ENCODE assay signal across 18 cellular contexts in genomic region chr9:89020754-89021153, GRCh38. TPM values are rescaled to one million over a fixed set of nuclear protein-coding genes. Genes with fewer than 3 reads are reported as not detected.
A peak's percentile ranks its signal among the peaks of the same experiment; 100 is the strongest.
DNase-seq lines count a peak whose midpoint lies in the region; ATAC-seq, FAIRE-seq and TF ChIP-seq lines count a peak whose summit lies in the region.
"Had no signal": no experiment of that assay in that cellular context is flagged by ENCODE, and none has a peak within 500 bp of the region (broad histone marks: within the 10 kb centered on the region; RNA-seq: fewer than 3 reads in every experiment).

No MANE protein-coding gene starts in this region.

- peak overlapping the region; percentile 72 to 79 for H3K18ac ChIP-seq in mesenchymal stem cell (ENCODE audit: low read depth in 1 of 2, low read length in 2 of 2)

- no peaks in the 10 kb centered on the region for H3K27me3 ChIP-seq in mesenchymal stem cell (ENCODE audit: control insufficient read depth in 1 of 2, insufficient read depth in 1 of 2, low read length in 2 of 2)
- H3K27me3 ChIP-seq in suprapubic skin: no peaks in the 10 kb centered on the region
- H3K27me3 ChIP-seq in HepG2 (ENCODE audit: control insufficient read depth in 1 of 2, insufficient read depth in 2 of 2, low read length in 2 of 2): no peaks in the 10 kb centered on the region

- H3K36me3 ChIP-seq in mesenchymal stem cell (ENCODE audit: control insufficient read depth in 1 of 2, insufficient read depth in 2 of 2, low read depth in 1 of 2, low read length in 2 of 2) (peaks cover 0 to 7% of the 10 kb centered on the region in 2 experiments), suprapubic skin (no peaks in the 10 kb centered on the region), HepG2 (replicated peaks in 1 of 2; ENCODE audit: control insufficient read depth in 1 of 2, insufficient read depth in 2 of 2, low read length in 2 of 2) (no peaks in the 10 kb centered on the region)

- TF ChIP-seq EP300 in suprapubic skin (IDR thresholded peaks at IDR 0.05) (no peak), HepG2 (IDR thresholded peaks at IDR 0.05; ENCODE audit: low read depth in 2 of 2, low read length in 2 of 2) (no peak), HepG2 (CRISPR knock-in tag; IDR thresholded peaks at IDR 0.05; ENCODE audit: borderline replicate concordance) (no peak)

- intact Hi-C loops in HepG2 (cut with micrococcal nuclease; ENCODE audit: unreplicated experiment): no loop called here

- peak overlapping the region in 1 of 2 experiments; percentile 15 for H3K14ac ChIP-seq in mesenchymal stem cell (ENCODE audit: low read length in 2 of 2)

- H2BK5ac ChIP-seq in mesenchymal stem cell (ENCODE audit: low read depth, low read length, poor library complexity, severe bottlenecking): no peak overlapping the region

- H3K4me2 ChIP-seq in mesenchymal stem cell (ENCODE audit: low read length, poor library complexity, severe bottlenecking) (no peak overlapping the region), HepG2 (ENCODE audit: low read depth, low read length) (no peak overlapping the region)

- no peak overlapping the region for H2AK5ac ChIP-seq in mesenchymal stem cell (ENCODE audit: low read length, severe bottlenecking)

- no peak for TF ChIP-seq CTCF in C4-2B (conservative IDR thresholded peaks at IDR 0.05)
- TF ChIP-seq CTCF in suprapubic skin (IDR thresholded peaks at IDR 0.05): no peak
- no peak for TF ChIP-seq CTCF in HepG2 (CRISPR knock-in tag; IDR thresholded peaks at IDR 0.05)

- peak overlapping the region; percentile 71 for H4K91ac ChIP-seq in mesenchymal stem cell (ENCODE audit: low read length)

- TF ChIP-seq POLR2A in suprapubic skin (IDR thresholded peaks at IDR 0.05) (no peak), HepG2 (IDR thresholded peaks at IDR 0.05; ENCODE audit: insufficient read depth in 1 of 2, low read depth in 2 of 2, low read length in 2 of 2) (no peak)

- peak overlapping the region; percentile 80 for H2BK15ac ChIP-seq in mesenchymal stem cell (ENCODE audit: low read depth, poor library complexity, severe bottlenecking)

- H3K4ac ChIP-seq in mesenchymal stem cell (ENCODE audit: low read depth in 1 of 2, low read length in 2 of 2): peak overlapping the region in 1 of 2 experiments; percentile 85

- DNase-seq in mesenchymal stem cell: no peak
- no peak for DNase-seq in suprapubic skin (ENCODE audit: low spot score in 2 of 2)
- DNase-seq in HepG2 (ENCODE audit: low spot score): no peak
- DNase-seq: CD4-positive, alpha-beta T cell; NCI-H1417; NCI-H187 treated with DMSO at 0.1 percent for 48 hours; NCI-H69; NK-92 treated with Interleukin-12 subunit alpha and Interleukin-12 subunit beta, amount 100 ng/mL, for 24 hours; RPMI8226; SIG-M5 had no signal

- H3K9ac ChIP-seq in mesenchymal stem cell (ENCODE audit: low read length) (no peak overlapping the region), HepG2 (ENCODE audit: insufficient read depth, low read depth, low read length) (no peak overlapping the region)

- no peak for FAIRE-seq in HepG2 (lab: Jason Lieb, UNC)
- FAIRE-seq: GM19239, K562 had no signal

- no peak overlapping the region for H3K23ac ChIP-seq in mesenchymal stem cell (ENCODE audit: low read length in 2 of 2)

- H2AFZ ChIP-seq in mesenchymal stem cell (ENCODE audit: low read depth, low read length) (no peak overlapping the region), HepG2 (ENCODE audit: low read length) (no peak overlapping the region)

- no peaks in the 10 kb centered on the region for H4K20me1 ChIP-seq in HepG2 (ENCODE audit: insufficient read depth, low read length)

- BruUV-seq in HepG2 (replicated peaks; lab: Mats Ljungman, UMichigan): no TSS peak

- no peaks in the 10 kb centered on the region for H3K79me2 ChIP-seq in HepG2 (ENCODE audit: insufficient read depth, low read length)

- POLR2A ChIA-PET in HepG2 (lab: Yijun Ruan, JAX): no interaction called here

- H3K27ac ChIP-seq in C4-2B (peak overlapping the region; percentile 90), mesenchymal stem cell (ENCODE audit: low read length, poor library complexity, severe bottlenecking) (no peak overlapping the region), suprapubic skin (peak overlapping the region; percentile 87), HepG2 (ENCODE audit: extremely low read length, insufficient read depth, low read length) (no peak overlapping the region)
- H3K27ac ChIP-seq: HL-60 had no signal

- in situ Hi-C loops in HepG2 (cut with HindIII; ENCODE audit: extremely low pct_ligation_motif_present, low pct_unique_long_range_greater_than_20kb): no loop called here

- 100% methylated on average over 4 of the region's 4 CpGs for WGBS in mesenchymal stem cell
- WGBS in suprapubic skin: 90% methylated on average over 2 of the region's 4 CpGs
- 50% methylated on average over 2 of the region's 4 CpGs for WGBS in HepG2 (ENCODE audit: low lambda C conversion rate)

- H3K79me1 ChIP-seq in mesenchymal stem cell (replicated peaks; ENCODE audit: low read length, poor library complexity, severe bottlenecking): no peaks in the 10 kb centered on the region

- no peaks in the 10 kb centered on the region for H3K9me3 ChIP-seq in mesenchymal stem cell (ENCODE audit: control insufficient read depth, low read length)
- no peaks in the 10 kb centered on the region for H3K9me3 ChIP-seq in suprapubic skin
- no peaks in the 10 kb centered on the region for H3K9me3 ChIP-seq in HepG2 (ENCODE audit: low read length)

- H3K4me1 ChIP-seq in mesenchymal stem cell (ENCODE audit: control insufficient read depth, insufficient read depth, low read depth, low read length) (peaks cover 15% of the 10 kb centered on the region), suprapubic skin (peaks cover 36% of the 10 kb centered on the region), HepG2 (ENCODE audit: insufficient read depth, low read length) (no peaks in the 10 kb centered on the region)

- CTCF ChIA-PET in HepG2 (lab: Yijun Ruan, JAX; ENCODE audit: low intra/inter-chr PET ratio, low total read pairs): no interaction called here

- TF ChIP-seq RAD21 in HepG2 (CRISPR knock-in tag; IDR thresholded peaks at IDR 0.05): no peak

- H3K4me3 ChIP-seq in mesenchymal stem cell (ENCODE audit: insufficient read depth in 1 of 2, low read depth in 1 of 2, low read length in 2 of 2) (peak overlapping the region in 1 of 2 experiments; percentile 7), suprapubic skin (no peak overlapping the region), HepG2 (replicated peaks in 1 of 3; ENCODE audit: insufficient read depth in 1 of 3, low read depth in 2 of 3, low read length in 3 of 3) (no peak overlapping the region)
- H3K4me3 ChIP-seq: K562 had no signal

- H2BK12ac ChIP-seq in mesenchymal stem cell (ENCODE audit: low read length in 2 of 2): peak overlapping the region; percentile 52 to 69

- no peak overlapping the region for H2BK120ac ChIP-seq in mesenchymal stem cell (ENCODE audit: low read depth, low read length)

- peak overlapping the region; percentile 61 for H4K8ac ChIP-seq in mesenchymal stem cell (ENCODE audit: low read length)

- ATAC-seq in SK-N-SH treated with all-trans-retinoic acid at 6 μM for 48 hours: peak; percentile 33
- ATAC-seq in GM21381 (IDR thresholded peaks at IDR 0.05; ENCODE audit: unreplicated experiment): no peak
- ATAC-seq in HepG2: no peak
- no peak for ATAC-seq in GM19023 (IDR thresholded peaks at IDR 0.05; ENCODE audit: unreplicated experiment)
- no peak for ATAC-seq in GM19467 (IDR thresholded peaks at IDR 0.05; ENCODE audit: unreplicated experiment)
- ATAC-seq: K562 had no signal

TF ChIP-seq in HepG2, 621 proteins besides CTCF, POLR2A, EP300 and RAD21 (continues in another document):
- no peak for TF ChIP-seq JUN (CRISPR knock-in tag; IDR thresholded peaks at IDR 0.05)
- no peak for TF ChIP-seq PATZ1 (CRISPR knock-in tag; IDR thresholded peaks at IDR 0.05)

RNA-seq across cellular contexts. Expression of gene S1PR3, which starts 29.5 kb away (rescaled TPM):
- 71.1 TPM for polyA plus RNA-seq in mesenchymal stem cell (2013, experiment 1 of 2)
- polyA plus RNA-seq in mesenchymal stem cell (2013, experiment 2 of 2): 71.6 TPM
- total RNA-seq in suprapubic skin (10 to 100 TPM in 1 of 4 donors, 1 to 10 TPM in 3; 4.3 to 13.5 (median 5.6) TPM), HepG2 (2016; rRNA removed; fragmentation: Illumina TruSeq; extraction: Trizol) (0.02 and 0.04 TPM in 2 replicates)
- total RNA-seq in HepG2 (2016; cell fraction: cytosol; rRNA removed; fragmentation: Illumina TruSeq; extraction: Trizol; ENCODE audit: low read depth): not detected in 2 replicates
- total RNA-seq in HepG2 (2016; cell fraction: insoluble cytoplasmic fraction; rRNA removed; fragmentation: Illumina TruSeq; extraction: Trizol): 0.04 and 0.06 TPM in 2 replicates
- 0.03 TPM in 1 of 2 replicates, not detected in the other for total RNA-seq in HepG2 (2016; cell fraction: membrane; rRNA removed; fragmentation: Illumina TruSeq; extraction: Trizol)
- total RNA-seq in HepG2 (2016; cell fraction: nucleus; rRNA removed; fragmentation: Illumina TruSeq; extraction: Trizol): not detected in 2 replicates
- polyA plus RNA-seq in HepG2 (2011; rRNA removed): 0.01 TPM in 1 of 2 replicates, not detected in the other
- 0.03 TPM in 1 of 2 replicates, not detected in the other for polyA plus RNA-seq in HepG2 (2011; cell fraction: cytosol; rRNA removed)
- polyA plus RNA-seq in HepG2 (2011; cell fraction: nucleus; rRNA removed): not detected in 2 replicates
- polyA plus RNA-seq in HepG2 (2012): not detected in 2 replicates
- polyA plus RNA-seq in HepG2 (2016; cell fraction: cytosol; fragmentation: Illumina TruSeq; extraction: Trizol; ENCODE audit: low read depth): not detected in 2 replicates
- 0.05 TPM in 1 of 2 replicates, not detected in the other for polyA plus RNA-seq in HepG2 (2016; cell fraction: insoluble cytoplasmic fraction; fragmentation: Illumina TruSeq; extraction: Trizol; ENCODE audit: low read depth)
- not detected in 2 replicates for polyA plus RNA-seq in HepG2 (2016; cell fraction: membrane; fragmentation: Illumina TruSeq; extraction: Trizol; ENCODE audit: low read depth)
- polyA plus RNA-seq in HepG2 (2016; cell fraction: nucleus; fragmentation: Illumina TruSeq; extraction: Trizol; ENCODE audit: insufficient read depth, low read depth): 0.09 TPM in 1 of 2 replicates, not detected in the other
- 36.5 TPM in 1 of 2 replicates, not detected in the other for polyA minus RNA-seq in HepG2 (2011; rRNA and poly(A)+ RNA removed; ENCODE audit: low replicate concordance)
- polyA minus RNA-seq in HepG2 (2011; cell fraction: cytosol; rRNA and poly(A)+ RNA removed): 0.09 TPM in 1 of 2 replicates, not detected in the other
- polyA minus RNA-seq in HepG2 (2011; cell fraction: nucleus; rRNA and poly(A)+ RNA removed): 0.13 TPM in 1 of 2 replicates, not detected in the other

Comparison
In these comparisons a context has a peak if more than half of its experiments do, and no peak if none do; other contexts are left out.
1. H3K27ac ChIP-seq: peak in C4-2B (single experiment) and suprapubic skin (single experiment); none in mesenchymal stem cell (single experiment) and HepG2 (single experiment).